Comparison of ENCODE assay signal across 8 cellular contexts in the genomic region with DNA sequence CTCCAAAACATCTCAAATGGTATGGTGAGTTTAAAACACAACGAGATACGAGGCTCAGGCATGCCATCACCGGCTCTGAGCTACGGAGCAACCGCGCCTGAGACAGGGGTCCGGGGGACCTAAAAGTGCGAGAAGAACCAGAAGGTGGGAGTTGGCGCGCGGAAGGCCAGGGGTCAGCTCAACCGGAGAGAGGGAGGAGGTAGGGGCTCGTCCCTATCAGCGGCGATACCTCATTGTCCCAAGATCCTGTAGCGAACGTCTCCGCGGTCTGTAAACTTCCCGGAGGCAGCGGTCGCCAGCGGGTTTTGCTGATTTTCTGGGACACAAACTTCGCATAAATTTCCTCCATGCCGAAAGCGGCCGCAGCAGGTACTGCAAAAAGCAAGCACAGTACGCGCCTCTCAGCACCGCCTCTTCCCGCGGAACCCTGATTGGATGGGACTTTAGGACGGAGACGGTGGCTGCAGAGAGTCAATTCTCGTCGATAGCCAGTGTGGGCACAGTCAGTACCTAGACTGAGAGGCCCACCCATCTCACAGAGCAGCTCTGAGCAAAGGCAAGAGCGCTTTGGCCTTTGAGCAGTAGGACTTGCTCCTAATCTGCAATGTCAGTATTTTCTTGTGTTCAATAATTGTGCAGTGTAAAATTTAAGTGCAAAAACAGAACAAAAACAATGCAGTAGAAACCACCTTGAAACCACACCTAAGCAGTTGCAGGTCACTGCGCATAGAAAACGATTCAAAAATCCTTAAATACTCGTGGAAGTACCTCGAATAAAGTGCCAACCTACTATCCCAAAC. TPM values are rescaled to one million over a fixed set of nuclear protein-coding genes. Genes with fewer than 3 reads are reported as not detected.
A peak's percentile ranks its signal among the peaks of the same experiment; 100 is the strongest.
DNase-seq lines count a peak whose midpoint lies in the region; ATAC-seq and TF ChIP-seq lines count a peak whose summit lies in the region.

A gene with protein sequence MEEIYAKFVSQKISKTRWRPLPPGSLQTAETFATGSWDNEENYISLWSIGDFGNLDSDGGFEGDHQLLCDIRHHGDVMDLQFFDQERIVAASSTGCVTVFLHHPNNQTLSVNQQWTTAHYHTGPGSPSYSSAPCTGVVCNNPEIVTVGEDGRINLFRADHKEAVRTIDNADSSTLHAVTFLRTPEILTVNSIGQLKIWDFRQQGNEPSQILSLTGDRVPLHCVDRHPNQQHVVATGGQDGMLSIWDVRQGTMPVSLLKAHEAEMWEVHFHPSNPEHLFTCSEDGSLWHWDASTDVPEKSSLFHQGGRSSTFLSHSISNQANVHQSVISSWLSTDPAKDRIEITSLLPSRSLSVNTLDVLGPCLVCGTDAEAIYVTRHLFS (minus strand): TSS at position 383 of the 800 bp plus-strand sequence. CDS start 34 bp downstream, at position 349.

- no peaks in the 10 kb centered on the region; the same call in 1 of the 2 replicates for H4K20me1 ChIP-seq in OCI-LY7 (ENCODE audit: insufficient read depth, low read length)

- no peaks in the 10 kb centered on the region for H3K9me3 ChIP-seq in OCI-LY7 (ENCODE audit: low read length)
- no peaks in the 10 kb centered on the region for H3K9me3 ChIP-seq in mucosa of stomach (ENCODE audit: control insufficient read depth, low read length)

- peak within 1 kb of the TSS; percentile 74 for H3K27ac ChIP-seq in OCI-LY7 (ENCODE audit: low read depth, low read length, poor library complexity, severe bottlenecking)

- POLR2A ChIA-PET in OCI-LY7 (lab: Charles Lee) = interaction anchor here (0.5 to 1.5 kb wide), 7 partner anchors 10 to 185 kb away, joined by 3 to 5 read pairs (median 3); a partner anchor contains a TSS

- TF ChIP-seq CTCF in OCI-LY7 (conservative IDR thresholded peaks at IDR 0.05; ENCODE audit: low read length) (peak; percentile 67), epithelial cell of proximal tubule (conservative IDR thresholded peaks at IDR 0.05; ENCODE audit: low read depth, low read length) (peak; percentile 45)

- no peaks in the 10 kb centered on the region for H3K27me3 ChIP-seq in mucosa of stomach (ENCODE audit: control insufficient read depth, insufficient read depth, low read length)

- H3K9ac ChIP-seq in mucosa of stomach (ENCODE audit: low read length) = peak within 1 kb of the TSS; percentile 79

- H3K4me2 ChIP-seq in OCI-LY7 (ENCODE audit: low read length) = peak within 1 kb of the TSS; percentile 83

- peak within 1 kb of the TSS; percentile 83 for H2AFZ ChIP-seq in OCI-LY7 (ENCODE audit: low read length)

- BruUV-seq in OCI-LY7 (replicated peaks; lab: Mats Ljungman, UMichigan) = no TSS peak

- DNase-seq in DMS 273 (lab: John Stamatoyannopoulos, UW; ENCODE audit: unreplicated experiment) (peak; percentile 98), HuH-7 (ENCODE audit: low spot score) (peak; percentile 93), OCI-LY7 (ENCODE audit: low spot score) (peak; percentile 96), activated T-cell treated with anti-CD3 and anti-CD28 coated beads for 24 hours (ENCODE audit: low read depth) (peak; percentile 90), epithelial cell of proximal tubule (ENCODE audit: low read depth) (peak; percentile 61)
- peak; percentile 83 to 90 for DNase-seq in stimulated activated CD8-positive, alpha-beta memory T cell treated with anti-CD3 and anti-CD28 coated beads, Interleukin-7, amount 100 ng/mL, for 1 hour (ENCODE audit: low read depth in 2 of 2)

- H3K4me3 ChIP-seq in OCI-LY7 (ENCODE audit: low read depth, low read length, poor library complexity, severe bottlenecking) (peak within 1 kb of the TSS; percentile 80), epithelial cell of proximal tubule (ENCODE audit: low read depth, low read length) (peak within 1 kb of the TSS; percentile 85), mucosa of stomach (ENCODE audit: low read length) (peak within 1 kb of the TSS; percentile 83)

- peaks cover 24% of the 10 kb centered on the region for H3K4me1 ChIP-seq in OCI-LY7 (ENCODE audit: insufficient read depth, low read length, poor library complexity, severe bottlenecking)
- H3K4me1 ChIP-seq in mucosa of stomach (ENCODE audit: control insufficient read depth, insufficient read depth, low read length) = peaks cover 14% of the 10 kb centered on the region

- intact Hi-C loops in OCI-LY7 (cut with micrococcal nuclease; ENCODE audit: unreplicated experiment) = loop anchor here (5.0 kb wide), 1 partner anchor 99 kb away; a partner anchor contains a TSS

- peaks cover 50% of the 10 kb centered on the region for H3K79me2 ChIP-seq in OCI-LY7 (ENCODE audit: insufficient read depth, low read depth, low read length)

- CTCF ChIA-PET in OCI-LY7 (lab: Charles Lee; ENCODE audit: unreplicated experiment) = interaction anchor here (0.6 to 1.3 kb wide), 4 partner anchors 28 to 89 kb away, joined by 3 read pairs; no protein-coding TSS in a partner anchor

- H3K9me2 ChIP-seq in OCI-LY7 (ENCODE audit: insufficient read depth, low read length) = no peaks in the 10 kb centered on the region

- ATAC-seq in GM21423 (IDR thresholded peaks at IDR 0.05; ENCODE audit: unreplicated experiment) = peak; percentile 47

- H3K36me3 ChIP-seq in OCI-LY7 (ENCODE audit: insufficient read depth, low read length) = peaks cover 25% of the 10 kb centered on the region
- no peaks in the 10 kb centered on the region for H3K36me3 ChIP-seq in mucosa of stomach (ENCODE audit: control insufficient read depth, insufficient read depth, low read length)

RNA-seq across cellular contexts. Expression of the gene that starts here (rescaled TPM):
- total RNA-seq in OCI-LY7 (2014; rRNA removed; shearing (Covaris generic)) = 28.6 and 30.7 TPM in 2 replicates
- total RNA-seq in OCI-LY7 (2022) = 72.4 and 73.0 TPM in 2 replicates
- total RNA-seq in epithelial cell of proximal tubule = 29.8 and 31.5 TPM in 2 replicates

Comparison
In these comparisons a context has a peak if more than half of its experiments do, and no peak if none do; other contexts are left out.
1. Peak in every context shown above with its lines: DNase-seq, ATAC-seq, H3K4me3 ChIP-seq and H3K27ac ChIP-seq.